In the genomic region with DNA sequence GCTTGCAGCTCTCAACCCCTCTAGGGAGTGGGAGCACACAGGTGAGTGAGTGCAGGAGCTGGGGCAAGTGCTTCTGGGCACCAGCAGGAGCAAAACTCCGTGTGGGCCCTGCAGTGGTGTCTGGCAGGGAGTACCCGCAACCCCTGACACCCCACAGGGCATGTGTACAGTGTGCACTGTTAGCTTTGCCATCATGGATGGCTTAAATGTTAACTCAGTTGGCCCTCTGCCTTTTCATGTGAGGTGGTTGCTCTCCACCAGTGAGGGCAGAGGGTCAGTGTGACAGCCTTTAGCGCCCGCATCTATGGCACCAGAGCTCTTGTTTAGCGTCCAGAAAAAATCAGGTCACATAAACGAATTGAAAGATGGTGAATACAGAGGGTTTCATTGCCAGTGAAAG, we compare ENCODE assay signal across 1 cellular context.
TF ChIP-seq lines count a peak whose summit lies in the region.

No MANE protein-coding gene starts in this region.

TF ChIP-seq in HepG2, 621 proteins besides CTCF, POLR2A, EP300 and RAD21:
- TF ChIP-seq ZEB1 (IDR thresholded peaks at IDR 0.05; ENCODE audit: insufficient replicate concordance, low read depth) (no peak), KAT7 (CRISPR knock-in tag; IDR thresholded peaks at IDR 0.05; ENCODE audit: borderline replicate concordance) (no peak)
- TF ChIP-seq, protein P1, sequence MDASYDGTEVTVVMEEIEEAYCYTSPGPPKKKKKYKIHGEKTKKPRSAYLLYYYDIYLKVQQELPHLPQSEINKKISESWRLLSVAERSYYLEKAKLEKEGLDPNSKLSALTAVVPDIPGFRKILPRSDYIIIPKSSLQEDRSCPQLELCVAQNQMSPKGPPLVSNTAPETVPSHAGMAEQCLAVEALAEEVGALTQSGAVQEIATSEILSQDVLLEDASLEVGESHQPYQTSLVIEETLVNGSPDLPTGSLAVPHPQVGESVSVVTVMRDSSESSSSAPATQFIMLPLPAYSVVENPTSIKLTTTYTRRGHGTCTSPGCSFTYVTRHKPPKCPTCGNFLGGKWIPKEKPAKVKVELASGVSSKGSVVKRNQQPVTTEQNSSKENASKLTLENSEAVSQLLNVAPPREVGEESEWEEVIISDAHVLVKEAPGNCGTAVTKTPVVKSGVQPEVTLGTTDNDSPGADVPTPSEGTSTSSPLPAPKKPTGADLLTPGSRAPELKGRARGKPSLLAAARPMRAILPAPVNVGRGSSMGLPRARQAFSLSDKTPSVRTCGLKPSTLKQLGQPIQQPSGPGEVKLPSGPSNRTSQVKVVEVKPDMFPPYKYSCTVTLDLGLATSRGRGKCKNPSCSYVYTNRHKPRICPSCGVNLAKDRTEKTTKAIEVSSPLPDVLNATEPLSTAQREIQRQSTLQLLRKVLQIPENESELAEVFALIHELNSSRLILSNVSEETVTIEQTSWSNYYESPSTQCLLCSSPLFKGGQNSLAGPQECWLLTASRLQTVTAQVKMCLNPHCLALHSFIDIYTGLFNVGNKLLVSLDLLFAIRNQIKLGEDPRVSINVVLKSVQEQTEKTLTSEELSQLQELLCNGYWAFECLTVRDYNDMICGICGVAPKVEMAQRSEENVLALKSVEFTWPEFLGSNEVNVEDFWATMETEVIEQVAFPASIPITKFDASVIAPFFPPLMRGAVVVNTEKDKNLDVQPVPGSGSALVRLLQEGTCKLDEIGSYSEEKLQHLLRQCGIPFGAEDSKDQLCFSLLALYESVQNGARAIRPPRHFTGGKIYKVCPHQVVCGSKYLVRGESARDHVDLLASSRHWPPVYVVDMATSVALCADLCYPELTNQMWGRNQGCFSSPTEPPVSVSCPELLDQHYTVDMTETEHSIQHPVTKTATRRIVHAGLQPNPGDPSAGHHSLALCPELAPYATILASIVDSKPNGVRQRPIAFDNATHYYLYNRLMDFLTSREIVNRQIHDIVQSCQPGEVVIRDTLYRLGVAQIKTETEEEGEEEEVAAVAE (CRISPR knock-in tag; IDR thresholded peaks at IDR 0.05; ENCODE audit: borderline replicate concordance), result no peak
